ENCODE assay signal across 14 cellular contexts in genomic region chr17:2233441-2233947, GRCh38.
DNase-seq lines count a peak whose midpoint lies in the region; ATAC-seq, FAIRE-seq and TF ChIP-seq lines count a peak whose summit lies in the region.
"Had no signal": no experiment of that assay in that cellular context is flagged by ENCODE, and none has a peak within 500 bp of the region (broad histone marks: within the 10 kb centered on the region; RNA-seq: fewer than 3 reads in every experiment).

No MANE protein-coding gene starts in this region.

- peaks cover 0 to 4% of the 10 kb centered on the region in 2 donors for H3K36me3 ChIP-seq in ascending aorta

- WGBS in right cardiac atrium, result 59% methylated on average over 8 of the region's 8 CpGs

- H3K27ac ChIP-seq in ascending aorta, result peak overlapping the region; percentile 43 to 60
- peak overlapping the region; percentile 65 for H3K27ac ChIP-seq in right cardiac atrium (ENCODE audit: low read length)
- H3K27ac ChIP-seq in skin epidermis, result peak overlapping the region in 18 of 21 experiments; percentile 16 to 88 (median 68)

- TF ChIP-seq CTCF in ascending aorta (IDR thresholded peaks at IDR 0.05), result no peak

- H3K27me3 ChIP-seq in ascending aorta (no peaks in the 10 kb centered on the region), right cardiac atrium (ENCODE audit: control insufficient read depth, insufficient read depth) (no peaks in the 10 kb centered on the region)
- H3K27me3 ChIP-seq: tibial artery had no signal

- FAIRE-seq in GM12891 (lab: Jason Lieb, UNC), result peak; percentile 58
- FAIRE-seq: H54 had no signal

- H3K4me3 ChIP-seq in ascending aorta (no peak overlapping the region), right cardiac atrium (ENCODE audit: low read length) (no peak overlapping the region), skin epidermis (no peak overlapping the region)
- H3K4me3 ChIP-seq: tibial artery had no signal

- H3K9me3 ChIP-seq in ascending aorta, result no peaks in the 10 kb centered on the region
- no peaks in the 10 kb centered on the region for H3K9me3 ChIP-seq in right cardiac atrium (ENCODE audit: control insufficient read depth, low read length)
- H3K9me3 ChIP-seq: tibial artery had no signal

- in situ Hi-C loops in KBM-7 (cut with MboI; ENCODE audit: low pct_unique_long_range_greater_than_20kb, low sequenced_read_pairs), result loop anchor here (25.0 kb wide), 1 partner anchor 171 kb away; the partner anchor contains the start of gene HIC1

- intact Hi-C loops in ascending aorta (cut with DNase I) (no loop called here), right cardiac atrium (cut with DNase I) (loop anchor here in 1 of 4 donors (10.0 kb wide), 1 partner anchor 139 kb away; no protein-coding TSS in a partner anchor)

- no peak for TF ChIP-seq POLR2A in GM12891 (IDR thresholded peaks at IDR 0.05; ENCODE audit: low read depth, low read length)

- peaks cover 10 to 54% of the 10 kb centered on the region in 2 donors for H3K4me1 ChIP-seq in ascending aorta
- peaks cover 12% of the 10 kb centered on the region for H3K4me1 ChIP-seq in right cardiac atrium (ENCODE audit: control insufficient read depth, insufficient read depth, low read length)

- DNase-seq in GM12891 (ENCODE audit: insufficient read length, low spot score), result no peak
- DNase-seq in ascending aorta (ENCODE audit: low spot score in 2 of 2), result peak in 1 of 2 donors; percentile 65
- DNase-seq in right cardiac atrium, result peak; percentile 40 to 73 (median 67)
- no peak for DNase-seq in activated CD4-positive, alpha-beta T cell treated with anti-CD3 and anti-CD28 coated beads for 48 hours
- DNase-seq in KBM-7, result no peak
- DNase-seq in effector CD8-positive, alpha-beta T cell (lab: John Stamatoyannopoulos, UW), result no peak
- DNase-seq: Calu3; mesendoderm; NCI-H1436; stimulated activated CD4-positive, alpha-beta T cell treated with anti-CD3 and anti-CD28 coated beads, Interleukin-4, amount 100 ng/mL, for 1 hour had no signal

- ATAC-seq in right cardiac atrium (peak; percentile 23 to 40), HG02678 (IDR thresholded peaks at IDR 0.05; ENCODE audit: unreplicated experiment) (no peak)

TF ChIP-seq in GM12891, 5 proteins besides CTCF, POLR2A, EP300 and RAD21:
- TF ChIP-seq SPI1 (IDR thresholded peaks at IDR 0.05; ENCODE audit: low read depth, low read length) (no peak), POU2F2 (IDR thresholded peaks at IDR 0.05; ENCODE audit: low read depth, low read length) (no peak), PAX5 (IDR thresholded peaks at IDR 0.05; ENCODE audit: insufficient read depth, low read length, severe bottlenecking) (no peak), POLR2AphosphoS5 (IDR thresholded peaks at IDR 0.05; ENCODE audit: low read depth, low read length) (no peak), TAF1 (IDR thresholded peaks at IDR 0.05; ENCODE audit: low read depth, low read length) (no peak)

Comparison
In these comparisons a context has a peak if more than half of its experiments do, and no peak if none do; other contexts are left out.
1. DNase-seq: peak in right cardiac atrium (3 of 3); none in GM12891 (single experiment), activated CD4-positive, alpha-beta T cell treated with anti-CD3 and anti-CD28 coated beads for 48 hours (single experiment), KBM-7 (single experiment) and effector CD8-positive, alpha-beta T cell (single experiment).
2. Peak in every context shown above with its lines, with median percentiles within 50 percentile points of each other: H3K27ac ChIP-seq.